In the genomic region with DNA sequence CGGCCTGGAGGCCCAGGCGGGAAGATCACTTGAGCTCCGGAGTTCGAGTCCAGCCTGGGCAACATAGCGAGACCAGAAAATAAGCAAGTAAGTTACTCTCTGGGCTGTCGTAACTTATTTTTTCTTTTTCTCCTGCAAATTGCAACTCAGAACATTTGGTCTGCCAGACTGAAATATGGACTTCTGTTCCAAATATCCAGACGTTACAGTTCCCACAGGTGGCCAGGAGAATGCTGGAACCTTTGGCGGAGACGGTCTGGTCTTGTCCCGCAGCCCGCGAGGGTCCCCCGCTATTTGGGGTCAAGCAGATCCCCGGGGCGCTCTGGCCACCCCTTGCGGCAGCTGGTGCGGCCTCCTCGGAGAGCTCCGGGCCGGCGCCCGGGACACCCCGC, we compare ENCODE assay signal across 8 cellular contexts. TPM values are rescaled to one million over a fixed set of nuclear protein-coding genes. Genes with fewer than 3 reads are reported as not detected.
A peak's percentile ranks its signal among the peaks of the same experiment; 100 is the strongest.
DNase-seq lines count a peak whose midpoint lies in the region; ATAC-seq and TF ChIP-seq lines count a peak whose summit lies in the region.

No MANE protein-coding gene starts in this region.

- H3K4me1 Mint-ChIP-seq in T-cell, result peaks cover 0 to 8% (median 7%) of the 10 kb centered on the region in 3 donors

- TF ChIP-seq CTCF in fibroblast of pulmonary artery (IDR thresholded peaks at IDR 0.05; ENCODE audit: low read length, missing control alignments) (no peak), retinal pigment epithelial cell (conservative IDR thresholded peaks at IDR 0.05; ENCODE audit: low read depth, low read length) (no peak)

- H3K27ac Mint-ChIP-seq in T-cell, result no peak overlapping the region

- POLR2A ChIA-PET in T-cell (lab: Charles Lee), result no interaction called here

- H3K36me3 Mint-ChIP-seq in T-cell, result no peaks in the 10 kb centered on the region

- peaks cover 8% of the 10 kb centered on the region; the same call in 1 of the 2 replicates for H3K4me1 ChIP-seq in ES-I3 (ENCODE audit: insufficient read depth, low read length)

- H3K36me3 ChIP-seq in ES-I3 (ENCODE audit: insufficient read depth, low read length), result no peaks in the 10 kb centered on the region

- DNase-seq in T-cell (no peak), fibroblast of pulmonary artery (ENCODE audit: low read depth) (no peak), retinal pigment epithelial cell (ENCODE audit: low read depth) (no peak), inferior parietal cortex (ENCODE audit: extremely low spot score) (no peak), NCI-H69 (lab: John Stamatoyannopoulos, UW) (no peak), putamen (ENCODE audit: low spot score) (no peak)

- ATAC-seq in T-cell (replicated peaks in 1 of 4), result no peak
- no peak for ATAC-seq in HG03571 (IDR thresholded peaks at IDR 0.05; ENCODE audit: unreplicated experiment)

- H3K9ac ChIP-seq in ES-I3 (ENCODE audit: low read depth, low read length), result peak overlapping the region; percentile 89

- peak overlapping the region; percentile 49 for H3K4me3 ChIP-seq in fibroblast of pulmonary artery (replicated peaks; ENCODE audit: low read depth, low read length)
- peak overlapping the region; percentile 61 for H3K4me3 ChIP-seq in retinal pigment epithelial cell (ENCODE audit: low read length)

- CTCF ChIA-PET in T-cell (lab: Charles Lee), result no interaction called here

- no peaks in the 10 kb centered on the region for H3K9me3 Mint-ChIP-seq in T-cell

- H3K27me3 Mint-ChIP-seq in T-cell, result peaks cover 23 to 38% of the 10 kb centered on the region in 2 donors

- H3K9me3 ChIP-seq in ES-I3 (ENCODE audit: control insufficient read depth, insufficient read depth, low read length), result no peaks in the 10 kb centered on the region

- peak overlapping the region; percentile 57 to 75 (median 63) for H3K4me3 Mint-ChIP-seq in T-cell

RNA-seq across cellular contexts. Expression of gene PLEKHH1, which starts 0.5 kb away (rescaled TPM):
- 1 to 10 TPM in 1 of 5 donors, under 1 TPM in 4; 0.20 to 1.0 (median 0.58) TPM for total RNA-seq in T-cell

RNA-seq across cellular contexts. Expression of gene TMEM229B, which starts 44.1 kb away (rescaled TPM):
- 10 to 100 TPM; 19.0 to 41.7 (median 32.3) TPM for total RNA-seq in T-cell
